ENCODE assay signal across 17 cellular contexts in the genomic region with DNA sequence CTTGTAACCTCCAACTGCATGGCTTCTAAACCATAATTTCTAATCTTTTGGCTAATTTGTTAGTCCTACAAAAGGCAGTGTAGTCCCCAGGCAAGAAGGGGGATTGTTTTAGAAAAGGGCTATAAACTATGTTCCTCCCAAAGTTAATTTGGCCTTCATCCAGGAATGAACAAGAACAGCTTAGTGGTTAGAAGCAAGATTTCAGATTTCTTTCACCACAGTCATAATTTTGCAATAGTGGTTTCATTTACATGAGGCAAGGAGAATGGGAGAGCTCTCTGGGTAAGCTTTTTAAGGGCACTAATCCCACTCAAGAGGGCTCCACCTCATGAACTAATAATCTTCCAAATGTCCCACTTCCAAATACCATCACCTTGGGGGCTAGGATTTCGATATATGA.
A peak's percentile ranks its signal among the peaks of the same experiment; 100 is the strongest.
DNase-seq lines count a peak whose midpoint lies in the region; ATAC-seq and TF ChIP-seq lines count a peak whose summit lies in the region.
"Had no signal": no experiment of that assay in that cellular context is flagged by ENCODE, and none has a peak within 500 bp of the region (broad histone marks: within the 10 kb centered on the region; RNA-seq: fewer than 3 reads in every experiment).

No MANE protein-coding gene starts in this region.

- no peak overlapping the region for H3K4me3 ChIP-seq in NB4 (ENCODE audit: low read depth, low read length)
- H3K4me3 ChIP-seq: HAP-1, Peyer's patch had no signal

- no peak overlapping the region for H3K4me3 Mint-ChIP-seq in mesothelial cell of epicardium
- H3K4me3 Mint-ChIP-seq: T-helper 2 cell treated with Interferon-gamma antibody and Interleukin-4, amounts not matched to agents 5 μg/mL and 100 μg/mL, for 36 hours had no signal

- H3K36me3 Mint-ChIP-seq in mesothelial cell of epicardium: peaks cover 34% of the 10 kb centered on the region

- H3K27ac Mint-ChIP-seq in mesothelial cell of epicardium: peak overlapping the region; percentile 55
- H3K27ac Mint-ChIP-seq: T-helper 2 cell treated with Interferon-gamma antibody and Interleukin-4, amounts not matched to agents 5 μg/mL and 100 μg/mL, for 36 hours had no signal

- TF ChIP-seq POLR2A in NB4 (IDR thresholded peaks at IDR 0.05; ENCODE audit: extremely low read depth, insufficient read length): no peak

- peaks cover 13% of the 10 kb centered on the region for H3K9me3 Mint-ChIP-seq in mesothelial cell of epicardium

- TF ChIP-seq CTCF in NB4 (IDR thresholded peaks at IDR 0.05; ENCODE audit: low read depth, low read length) (no peak), mesothelial cell of epicardium (IDR thresholded peaks at IDR 0.05; ENCODE audit: unreplicated experiment) (no peak)

- H3K4me1 Mint-ChIP-seq in mesothelial cell of epicardium: peaks cover 15% of the 10 kb centered on the region

- peak; percentile 23 for DNase-seq in SKM-1 treated with dmso at 0.1 percent for 144 hours (lab: John Stamatoyannopoulos, UW; ENCODE audit: unreplicated experiment)
- DNase-seq in SKM-1 (lab: John Stamatoyannopoulos, UW; ENCODE audit: unreplicated experiment): no peak
- DNase-seq in NB4 (ENCODE audit: low read depth): peak; percentile 5
- peak; percentile 24 for DNase-seq in RPMI7951 (ENCODE audit: low read depth)
- DNase-seq in mesothelial cell of epicardium (ENCODE audit: low spot score in 2 of 2, unreplicated experiment in 2 of 2): no peak
- no peak for DNase-seq in A172 (ENCODE audit: low spot score)
- DNase-seq: C1 segment of cervical spinal cord, NCI-H1092 treated with DMSO at 0.1 percent for 48 hours, NCI-H1694 treated with DMSO at 0.1 percent for 48 hours, NCI-H2107, NCI-H748 treated with DMSO at 0.1 percent for 48 hours, Peyer's patch, SHP77 had no signal

- ATAC-seq in GM18868 (IDR thresholded peaks at IDR 0.05; ENCODE audit: unreplicated experiment) (no peak), HG03280 (IDR thresholded peaks at IDR 0.05; ENCODE audit: unreplicated experiment) (no peak)

- H3K27me3 Mint-ChIP-seq in mesothelial cell of epicardium (ENCODE audit: low read depth): no peaks in the 10 kb centered on the region

Comparison
In these comparisons a context has a peak if more than half of its experiments do, and no peak if none do; other contexts are left out.
1. DNase-seq: peak in SKM-1 treated with dmso at 0.1 percent for 144 hours (single experiment), NB4 (single experiment) and RPMI7951 (single experiment); none in SKM-1 (single experiment), mesothelial cell of epicardium (0 of 2) and A172 (single experiment).